In genomic region chr9:129143031-129143441, GRCh38 we compare ENCODE assay signal across 8 cellular contexts. TPM values are rescaled to one million over a fixed set of nuclear protein-coding genes. Genes with fewer than 3 reads are reported as not detected.
DNase-seq lines count a peak whose midpoint lies in the region; ATAC-seq and TF ChIP-seq lines count a peak whose summit lies in the region.

No MANE protein-coding gene starts in this region.

- H3K9me3 Mint-ChIP-seq in activated CD4-positive, alpha-beta T cell treated with anti-CD3 and anti-CD28 coated beads, Interleukin-2, amount 10 ng/mL, durations not matched to agents 24 days and 14 days, result no peaks in the 10 kb centered on the region

- H3K27me3 Mint-ChIP-seq in activated CD4-positive, alpha-beta T cell treated with anti-CD3 and anti-CD28 coated beads, Interleukin-2, amount 10 ng/mL, durations not matched to agents 24 days and 14 days, result no peaks in the 10 kb centered on the region

- H3K27ac Mint-ChIP-seq in activated CD4-positive, alpha-beta T cell treated with anti-CD3 and anti-CD28 coated beads, Interleukin-2, amount 10 ng/mL, durations not matched to agents 24 days and 14 days, result peak overlapping the region; percentile 64

- H3K27ac ChIP-seq in 22Rv1 (peak overlapping the region; percentile 99), cingulate gyrus (ENCODE audit: low read depth, low read length) (peak overlapping the region; percentile 100)

- ATAC-seq in left lobe of liver, result peak; percentile 19
- ATAC-seq in HG03175 (IDR thresholded peaks at IDR 0.05; ENCODE audit: unreplicated experiment), result no peak

- peaks cover 38% of the 10 kb centered on the region for H3K4me1 Mint-ChIP-seq in activated CD4-positive, alpha-beta T cell treated with anti-CD3 and anti-CD28 coated beads, Interleukin-2, amount 10 ng/mL, durations not matched to agents 24 days and 14 days

- TF ChIP-seq CTCF in 22Rv1 (IDR thresholded peaks at IDR 0.05) (peak; percentile 92), GM12872 (IDR thresholded peaks at IDR 0.05; ENCODE audit: insufficient read depth, low read depth, low read length) (peak; percentile 99)

- DNase-seq in NCI-H2171 (lab: John Stamatoyannopoulos, UW), result peak; percentile 66
- DNase-seq in activated CD4-positive, alpha-beta T cell treated with anti-CD3 and anti-CD28 coated beads, Interleukin-2, amount 10 ng/mL, durations not matched to agents 24 days and 14 days, result peak; percentile 92
- peak; percentile 82 for DNase-seq in left lobe of liver (ENCODE audit: low spot score)
- DNase-seq in stimulated activated CD4-positive, alpha-beta T cell treated with anti-CD3 and anti-CD28 coated beads, Interleukin-2, amount 100 ng/mL, for 4 hours (ENCODE audit: low read depth), result peak; percentile 60

- H3K4me3 Mint-ChIP-seq in activated CD4-positive, alpha-beta T cell treated with anti-CD3 and anti-CD28 coated beads, Interleukin-2, amount 10 ng/mL, durations not matched to agents 24 days and 14 days, result peak overlapping the region; percentile 15

- intact Hi-C loops in activated CD4-positive, alpha-beta T cell treated with anti-CD3 and anti-CD28 coated beads, Interleukin-2, amount 10 ng/mL, durations not matched to agents 24 days and 14 days (cut with micrococcal nuclease), result loop anchor here (5.0 kb wide), 2 partner anchors 94 to 344 kb away; no protein-coding TSS in a partner anchor

- peaks cover 20% of the 10 kb centered on the region for H3K36me3 Mint-ChIP-seq in activated CD4-positive, alpha-beta T cell treated with anti-CD3 and anti-CD28 coated beads, Interleukin-2, amount 10 ng/mL, durations not matched to agents 24 days and 14 days (ENCODE audit: low read depth)

RNA-seq across cellular contexts. Expression of gene PTPA, which starts 31.8 kb away (rescaled TPM):
- 104 and 107 TPM in 2 replicates for total RNA-seq in activated CD4-positive, alpha-beta T cell treated with anti-CD3 and anti-CD28 coated beads, Interleukin-2, amount 10 ng/mL, durations not matched to agents 24 days and 14 days
- total RNA-seq in left lobe of liver, result 62.3 TPM

RNA-seq across cellular contexts. Expression of gene CRAT, which starts 32.4 kb away (rescaled TPM):
- 8.6 and 11.4 TPM in 2 replicates for total RNA-seq in activated CD4-positive, alpha-beta T cell treated with anti-CD3 and anti-CD28 coated beads, Interleukin-2, amount 10 ng/mL, durations not matched to agents 24 days and 14 days
- total RNA-seq in left lobe of liver, result 105 TPM

RNA-seq across cellular contexts. Expression of gene IER5L, which starts 35.0 kb away (rescaled TPM):
- total RNA-seq in activated CD4-positive, alpha-beta T cell treated with anti-CD3 and anti-CD28 coated beads, Interleukin-2, amount 10 ng/mL, durations not matched to agents 24 days and 14 days, result 11.7 and 12.2 TPM in 2 replicates
- 4.5 TPM for total RNA-seq in left lobe of liver
